Comparison of ENCODE assay signal across 1 cellular context in genomic region chr11:125284209-125284608, GRCh38.
TF ChIP-seq lines count a peak whose summit lies in the region.

No MANE protein-coding gene starts in this region.

TF ChIP-seq in SK-N-SH treated with all-trans-retinoic acid at 6 μM for 48 hours, 23 proteins besides CTCF, POLR2A, EP300 and RAD21 (continued from another document):
- no peak for TF ChIP-seq POU6F1 (CRISPR knock-in tag; IDR thresholded peaks at IDR 0.05; ENCODE audit: borderline replicate concordance, low read depth)
- no peak for TF ChIP-seq TOX (CRISPR knock-in tag; IDR thresholded peaks at IDR 0.05; ENCODE audit: borderline replicate concordance)
